In genomic region chr20:23584434-23585199, GRCh38 we compare ENCODE assay signal across 19 cellular contexts. TPM values are rescaled to one million over a fixed set of nuclear protein-coding genes. Genes with fewer than 3 reads are reported as not detected.
DNase-seq lines count a peak whose midpoint lies in the region; ATAC-seq and TF ChIP-seq lines count a peak whose summit lies in the region.
"Had no signal": no experiment of that assay in that cellular context is flagged by ENCODE, and none has a peak within 500 bp of the region (broad histone marks: within the 10 kb centered on the region; RNA-seq: fewer than 3 reads in every experiment).

No MANE protein-coding gene starts in this region.

- DNase-seq in GM23338 (ENCODE audit: low spot score): peak; percentile 42
- no peak for DNase-seq in RWPE2 (ENCODE audit: low spot score)
- no peak for DNase-seq in epithelial cell of prostate (ENCODE audit: low read depth, low spot score)
- peak; percentile 64 for DNase-seq in mesenteric fat pad (ENCODE audit: low spot score)
- no peak for DNase-seq in NCI-H2171 (lab: John Stamatoyannopoulos, UW)
- DNase-seq in GM03348 (ENCODE audit: low spot score): no peak
- DNase-seq: ACHN, AML-193, COR-L47, DMS153, HCEC 1CT, NCI-H1417, NCI-H187 treated with DMSO at 0.1 percent for 48 hours, NCI-H446 treated with DMSO at 0.1 percent for 48 hours, NCI-H774, PC-3, SJCRH30 had no signal

- H3K4me1 Mint-ChIP-seq in GM23338: peaks cover 23% of the 10 kb centered on the region

- H3K9me3 ChIP-seq in RWPE2 (ENCODE audit: severe bottlenecking): no peaks in the 10 kb centered on the region
- H3K9me3 ChIP-seq: SJCRH30 had no signal

- H3K9me2 ChIP-seq in GM23338 (ENCODE audit: insufficient read depth): peaks cover 13% of the 10 kb centered on the region; the same call in 1 of the 2 replicates

- H3K27ac ChIP-seq in GM23338 (ENCODE audit: low read depth): no peak overlapping the region
- peak overlapping the region; percentile 73 for H3K27ac ChIP-seq in RWPE2 (ENCODE audit: poor library complexity, severe bottlenecking)
- peak overlapping the region; percentile 64 for H3K27ac ChIP-seq in epithelial cell of prostate
- H3K27ac ChIP-seq: RWPE1, SJCRH30 had no signal

- H3F3A ChIP-seq in GM23338 (replicated peaks; ENCODE audit: low read depth): no peaks in the 10 kb centered on the region

- H3K4me1 ChIP-seq in GM23338 (ENCODE audit: insufficient read depth) (no peaks in the 10 kb centered on the region), RWPE2 (ENCODE audit: insufficient read depth, poor library complexity, severe bottlenecking) (peaks cover 46% of the 10 kb centered on the region)
- H3K4me1 ChIP-seq: SJCRH30 had no signal

- H3K27ac Mint-ChIP-seq in GM23338: no peak overlapping the region

- H3K36me3 Mint-ChIP-seq in GM23338 (ENCODE audit: low read depth): peaks cover 10% of the 10 kb centered on the region; the same call in 1 of the 3 replicates

- H3K4me3 Mint-ChIP-seq in GM23338: no peak overlapping the region

- H3K36me3 ChIP-seq in GM23338 (ENCODE audit: insufficient read depth) (no peaks in the 10 kb centered on the region), RWPE2 (ENCODE audit: low read depth) (no peaks in the 10 kb centered on the region)
- H3K36me3 ChIP-seq: SJCRH30 had no signal

- H2AFZ ChIP-seq in GM23338: no peak overlapping the region

- H3K4me2 ChIP-seq in GM23338: no peak overlapping the region

- H3K4me3 ChIP-seq in GM23338 (no peak overlapping the region), RWPE2 (ENCODE audit: severe bottlenecking) (no peak overlapping the region)
- H3K4me3 ChIP-seq: SJCRH30 had no signal

- no peaks in the 10 kb centered on the region for H3K79me2 ChIP-seq in GM23338 (replicated peaks; ENCODE audit: insufficient read depth)

- no peaks in the 10 kb centered on the region for H4K20me1 ChIP-seq in GM23338 (replicated peaks; ENCODE audit: insufficient read depth)

- ATAC-seq in GM23338 (peak; percentile 66), RWPE2 (ENCODE audit: low read depth) (no peak), GM19351 (IDR thresholded peaks at IDR 0.05; ENCODE audit: unreplicated experiment) (no peak)
- ATAC-seq: PC-3 had no signal

- peaks cover 21% of the 10 kb centered on the region for H3K9me3 Mint-ChIP-seq in GM23338

- H3K27me3 ChIP-seq in GM23338 (ENCODE audit: insufficient read depth): no peaks in the 10 kb centered on the region; the same call in 1 of the 2 replicates
- H3K27me3 ChIP-seq in RWPE2 (ENCODE audit: insufficient read depth, poor library complexity, severe bottlenecking): no peaks in the 10 kb centered on the region

- TF ChIP-seq CTCF in GM23338 (conservative IDR thresholded peaks at IDR 0.05; ENCODE audit: low read depth in 2 of 2): peak; percentile 36 to 68
- TF ChIP-seq CTCF in RWPE2 (IDR thresholded peaks at IDR 0.05; ENCODE audit: poor library complexity, severe bottlenecking): no peak

- peaks cover 20% of the 10 kb centered on the region for H3K27me3 Mint-ChIP-seq in GM23338 (ENCODE audit: insufficient read depth, low read depth, poor library complexity)

TF ChIP-seq in GM23338, 12 proteins besides CTCF, POLR2A, EP300 and RAD21 (continues in another document):
- TF ChIP-seq ETS1 (IDR thresholded peaks at IDR 0.05) (no peak), ZNF331 (CRISPR knock-in tag; IDR thresholded peaks at IDR 0.05; ENCODE audit: low read depth) (no peak), EZH2 (IDR thresholded peaks at IDR 0.05; ENCODE audit: low read depth, unreplicated experiment) (no peak), STAT1 (IDR thresholded peaks at IDR 0.05; ENCODE audit: unreplicated experiment) (no peak), NANOG (IDR thresholded peaks at IDR 0.05; ENCODE audit: borderline replicate concordance) (no peak), JUNB (IDR thresholded peaks at IDR 0.05; ENCODE audit: unreplicated experiment) (no peak), POLR2AphosphoS5 (IDR thresholded peaks at IDR 0.05; ENCODE audit: low read depth) (no peak), EZH2phosphoT487 (IDR thresholded peaks at IDR 0.05; ENCODE audit: unreplicated experiment) (no peak), ZNF114 (CRISPR knock-in tag; IDR thresholded peaks at IDR 0.05) (no peak), ZNF462 (CRISPR knock-in tag; IDR thresholded peaks at IDR 0.05) (no peak), CREB1 (CRISPR knock-in tag; IDR thresholded peaks at IDR 0.05; ENCODE audit: low read depth) (no peak)

RNA-seq across cellular contexts. Expression of gene CST9L, which starts 16.3 kb away (rescaled TPM):
- not detected in 2 replicates for total RNA-seq in GM23338 (2014; rRNA removed; shearing (Covaris generic))
- not detected in 2 replicates for polyA plus RNA-seq in GM23338 (2016; fragmentation: Nextera tagmentation; extraction: Ambion mirVana)
- not detected for total RNA-seq in mesenteric fat pad
- total RNA-seq: PC-3, SJCRH30 had no signal

RNA-seq across cellular contexts. Expression of gene CST9, which starts 21.1 kb away (rescaled TPM):
- total RNA-seq in GM23338 (2014; rRNA removed; shearing (Covaris generic)): not detected in 2 replicates
- not detected in 2 replicates for polyA plus RNA-seq in GM23338 (2016; fragmentation: Nextera tagmentation; extraction: Ambion mirVana)
- not detected for total RNA-seq in mesenteric fat pad
- total RNA-seq: PC-3, SJCRH30 had no signal

RNA-seq across cellular contexts. Expression of gene CST3, which starts 53.1 kb away (rescaled TPM):
- 51.8 and 70.7 TPM in 2 replicates for total RNA-seq in GM23338 (2014; rRNA removed; shearing (Covaris generic))
- 71.5 and 72.9 TPM in 2 replicates for polyA plus RNA-seq in GM23338 (2016; fragmentation: Nextera tagmentation; extraction: Ambion mirVana)
- 1,237 TPM for total RNA-seq in mesenteric fat pad

Comparison
In these comparisons a context has a peak if more than half of its experiments do, and no peak if none do; other contexts are left out.
1. DNase-seq: peak in GM23338 (single experiment) and mesenteric fat pad (single experiment); none in RWPE2 (single experiment), epithelial cell of prostate (single experiment), NCI-H2171 (single experiment) and GM03348 (single experiment).
2. RNA of gene CST3, which starts 53.1 kb away (total RNA-seq): 1,237 TPM in mesenteric fat pad (single experiment); 51.8 to 70.7 TPM in GM23338; every median in the first group is over 10 times any median in the second.